ENCODE assay signal across 1 cellular context in the genomic region with DNA sequence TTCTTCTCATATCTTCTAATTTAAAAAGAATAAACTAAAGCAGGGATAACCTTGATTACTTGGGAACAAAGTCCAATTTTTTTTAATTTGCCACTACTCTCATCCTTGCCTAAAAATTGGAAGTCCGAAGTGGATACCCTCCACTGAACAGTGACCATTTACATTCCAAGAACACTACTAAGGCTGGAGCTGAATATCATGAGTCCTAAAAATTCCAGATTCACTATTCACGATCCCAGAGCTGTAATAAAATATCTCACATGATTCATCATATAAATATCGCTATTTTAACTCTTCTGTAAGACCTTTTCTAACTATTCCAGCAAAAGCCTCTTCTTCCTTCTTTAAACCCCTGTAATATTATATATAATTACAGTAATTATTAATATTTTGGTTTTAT.
TF ChIP-seq lines count a peak whose summit lies in the region.

No MANE protein-coding gene starts in this region.

TF ChIP-seq in SK-N-SH, 30 proteins besides CTCF, POLR2A, EP300 and RAD21 (continued from another document):
- TF ChIP-seq, protein P1, sequence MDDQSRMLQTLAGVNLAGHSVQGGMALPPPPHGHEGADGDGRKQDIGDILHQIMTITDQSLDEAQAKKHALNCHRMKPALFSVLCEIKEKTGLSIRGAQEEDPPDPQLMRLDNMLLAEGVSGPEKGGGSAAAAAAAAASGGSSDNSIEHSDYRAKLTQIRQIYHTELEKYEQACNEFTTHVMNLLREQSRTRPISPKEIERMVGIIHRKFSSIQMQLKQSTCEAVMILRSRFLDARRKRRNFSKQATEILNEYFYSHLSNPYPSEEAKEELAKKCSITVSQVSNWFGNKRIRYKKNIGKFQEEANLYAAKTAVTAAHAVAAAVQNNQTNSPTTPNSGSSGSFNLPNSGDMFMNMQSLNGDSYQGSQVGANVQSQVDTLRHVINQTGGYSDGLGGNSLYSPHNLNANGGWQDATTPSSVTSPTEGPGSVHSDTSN (IDR thresholded peaks at IDR 0.05), result no peak
- TF ChIP-seq JUND (IDR thresholded peaks at IDR 0.05), result peak; percentile 52
- TF ChIP-seq, protein P2, sequence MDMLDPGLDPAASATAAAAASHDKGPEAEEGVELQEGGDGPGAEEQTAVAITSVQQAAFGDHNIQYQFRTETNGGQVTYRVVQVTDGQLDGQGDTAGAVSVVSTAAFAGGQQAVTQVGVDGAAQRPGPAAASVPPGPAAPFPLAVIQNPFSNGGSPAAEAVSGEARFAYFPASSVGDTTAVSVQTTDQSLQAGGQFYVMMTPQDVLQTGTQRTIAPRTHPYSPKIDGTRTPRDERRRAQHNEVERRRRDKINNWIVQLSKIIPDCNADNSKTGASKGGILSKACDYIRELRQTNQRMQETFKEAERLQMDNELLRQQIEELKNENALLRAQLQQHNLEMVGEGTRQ (IDR thresholded peaks at IDR 0.05; ENCODE audit: borderline replicate concordance, low read depth, low read length), result no peak
- no peak for TF ChIP-seq CHD2 (IDR thresholded peaks at IDR 0.05; ENCODE audit: low read length, partially characterized antibody)
- 0 out of 2 replicates have a peak, but pooled peaks have one; percentile 13 for TF ChIP-seq TCF12 (IDR thresholded peaks at IDR 0.05)
- TF ChIP-seq FOSL2 (IDR thresholded peaks at IDR 0.05; ENCODE audit: borderline replicate concordance, low read depth), result peak; percentile 65
- TF ChIP-seq SIN3A (IDR thresholded peaks at IDR 0.05; ENCODE audit: borderline replicate concordance, low read depth, low read length), result no peak
- no peak for TF ChIP-seq USF1 (IDR thresholded peaks at IDR 0.05; ENCODE audit: borderline replicate concordance, low read depth)
- no peak for TF ChIP-seq NRF1 (IDR thresholded peaks at IDR 0.05; ENCODE audit: low read depth, low read length)
